ENCODE assay signal across 8 cellular contexts in genomic region chr19:14031719-14032480, GRCh38. TPM values are rescaled to one million over a fixed set of nuclear protein-coding genes. Genes with fewer than 3 reads are reported as not detected.
A peak's percentile ranks its signal among the peaks of the same experiment; 100 is the strongest.
DNase-seq lines count a peak whose midpoint lies in the region; ATAC-seq, FAIRE-seq and TF ChIP-seq lines count a peak whose summit lies in the region.

Gene IL27RA (plus strand): TSS chr19:14031762. CDS start chr19:14031873, 111 bp downstream.

- TF ChIP-seq CTCF in C4-2B (conservative IDR thresholded peaks at IDR 0.05) (peak; percentile 53), astrocyte of the cerebellum (IDR thresholded peaks at IDR 0.05; ENCODE audit: low read depth, low read length, missing control alignments) (peak; percentile 71)

- H3K36me3 ChIP-seq in MG63 (no peaks in the 10 kb centered on the region), iPS-18a (ENCODE audit: control insufficient read depth, low read depth, low read length) (no peaks in the 10 kb centered on the region), small intestine (ENCODE audit: control insufficient read depth in 2 of 2, insufficient read depth in 2 of 2, low read length in 2 of 2) (no peaks in the 10 kb centered on the region)

- peaks cover 5% of the 10 kb centered on the region; the same call in 1 of the 2 replicates for H3K27me3 ChIP-seq in MG63
- peaks cover 21% of the 10 kb centered on the region for H3K27me3 ChIP-seq in iPS-18a (ENCODE audit: control insufficient read depth, insufficient read depth, low read length)
- no peaks in the 10 kb centered on the region for H3K27me3 ChIP-seq in small intestine (ENCODE audit: control insufficient read depth in 2 of 2, insufficient read depth in 2 of 2, low read length in 2 of 2)

- H3K9me3 ChIP-seq in MG63 (no peaks in the 10 kb centered on the region), iPS-18a (ENCODE audit: control insufficient read depth, low read depth, low read length) (no peaks in the 10 kb centered on the region), small intestine (ENCODE audit: control insufficient read depth, low read depth) (no peaks in the 10 kb centered on the region)

- ATAC-seq in GM19397 (IDR thresholded peaks at IDR 0.05; ENCODE audit: unreplicated experiment) (peak; percentile 54), HG03520 (IDR thresholded peaks at IDR 0.05; ENCODE audit: unreplicated experiment) (no peak)

- H3K27ac ChIP-seq in C4-2B = peak within 1 kb of the TSS; percentile 44
- H3K27ac ChIP-seq in iPS-18a (ENCODE audit: low read length) = no peak within 1 kb of the TSS
- peak within 1 kb of the TSS; percentile 78 to 88 for H3K27ac ChIP-seq in small intestine (ENCODE audit: low read depth in 1 of 2, low read length in 1 of 2)

- FAIRE-seq in small intestine (lab: Jason Lieb, UNC) = no peak

- peaks cover 5% of the 10 kb centered on the region for H3K4me1 ChIP-seq in iPS-18a (ENCODE audit: control insufficient read depth, low read depth, low read length)
- no peaks in the 10 kb centered on the region for H3K4me1 ChIP-seq in small intestine (ENCODE audit: control insufficient read depth in 2 of 2, insufficient read depth in 1 of 2, low read depth in 1 of 2, low read length in 1 of 2)

- WGBS in small intestine, 3 donors = 0 to 1% (median 1%) methylated on average over 46 to 63 of the region's 63 CpGs

- peak within 1 kb of the TSS; percentile 58 for H3K9ac ChIP-seq in iPS-18a (ENCODE audit: low read length)

- in situ Hi-C loops in astrocyte of the cerebellum (cut with HindIII; ENCODE audit: low sequenced_read_pairs) = no loop called here

- peak within 1 kb of the TSS; percentile 58 for H3K4me3 ChIP-seq in MG63
- H3K4me3 ChIP-seq in astrocyte of the cerebellum (ENCODE audit: low read depth, low read length) = peak within 1 kb of the TSS; percentile 52
- H3K4me3 ChIP-seq in iPS-18a (ENCODE audit: low read length) = peak within 1 kb of the TSS; percentile 82
- H3K4me3 ChIP-seq in small intestine (ENCODE audit: low read depth in 1 of 2, low read length in 2 of 2) = peak within 1 kb of the TSS; percentile 67 to 69

- peak; percentile 70 for DNase-seq in MG63
- DNase-seq in T-helper 9 cell = peak; percentile 74
- no peak for DNase-seq in astrocyte of the cerebellum (ENCODE audit: low read depth)
- peak; percentile 59 for DNase-seq in small intestine

RNA-seq across cellular contexts. Expression of gene IL27RA, which starts in this region (rescaled TPM):
- total RNA-seq in MG63 (2014; rRNA removed; shearing (Covaris generic); ENCODE audit: low replicate concordance) = 3.3 and 8.4 TPM in 2 replicates
- polyA plus RNA-seq in small intestine = 1 to 10 TPM in 2 of 3 donors, under 1 TPM in 1; 0.45 to 4.9 (median 1.4) TPM
